Comparison of ENCODE assay signal across 8 cellular contexts in genomic region chr21:43864313-43864805, GRCh38. TPM values are rescaled to one million over a fixed set of nuclear protein-coding genes. Genes with fewer than 3 reads are reported as not detected.
A peak's percentile ranks its signal among the peaks of the same experiment; 100 is the strongest.
DNase-seq lines count a peak whose midpoint lies in the region; ATAC-seq and TF ChIP-seq lines count a peak whose summit lies in the region.

No MANE protein-coding gene starts in this region.

- ATAC-seq in Panc1 = peak; percentile 55
- ATAC-seq in HG03378 (IDR thresholded peaks at IDR 0.05; ENCODE audit: unreplicated experiment) = no peak

- intact Hi-C loops in Panc1 (cut with micrococcal nuclease; ENCODE audit: unreplicated experiment) = no loop called here

- DNase-seq in AG08395 (ENCODE audit: low spot score) = peak; percentile 18
- DNase-seq in Panc1 (ENCODE audit: low read depth, low spot score) = no peak
- peak; percentile 37 for DNase-seq in astrocyte of the hippocampus (ENCODE audit: low read depth, low spot score)
- peak; percentile 47 for DNase-seq in stimulated activated CD4-positive, alpha-beta T cell treated with anti-CD3 and anti-CD28 coated beads, Interleukin-12 subunit alpha, Interleukin-12 subunit beta, amount 100 ng/mL, for 4 hours
- no peak for DNase-seq in SKM-1 treated with dmso at 0.1 percent for 144 hours (lab: John Stamatoyannopoulos, UW; ENCODE audit: unreplicated experiment)

- no peaks in the 10 kb centered on the region for H3K36me3 ChIP-seq in Panc1 (ENCODE audit: control insufficient read depth, insufficient read depth, low read length)
- H3K36me3 ChIP-seq in iPS-20b (ENCODE audit: insufficient read depth, low read depth, low read length) = no peaks in the 10 kb centered on the region

- H3K27ac ChIP-seq in Panc1 (ENCODE audit: low read length) (no peak overlapping the region), iPS-20b (ENCODE audit: low read length) (no peak overlapping the region)

- no peak overlapping the region for H3K9ac ChIP-seq in iPS-20b (ENCODE audit: low read depth, low read length)

- H3K4me3 ChIP-seq in Panc1 (ENCODE audit: low read depth in 2 of 2, low read length in 2 of 2) = peak overlapping the region; percentile 46 to 47
- peak overlapping the region; percentile 56; the same call in 1 of the 2 replicates for H3K4me3 ChIP-seq in iPS-20b (ENCODE audit: low read length)

- H3K27me3 ChIP-seq in Panc1 (ENCODE audit: control insufficient read depth, insufficient read depth, low read length) (no peaks in the 10 kb centered on the region), iPS-20b (ENCODE audit: insufficient read depth, low read length) (peaks cover 45% of the 10 kb centered on the region)

- peak; percentile 58 for TF ChIP-seq POLR2A in GM19099 (IDR thresholded peaks at IDR 0.05; ENCODE audit: extremely low read depth, insufficient read length, low read depth)

- CTCF ChIA-PET in Panc1 (lab: Charles Lee) = no interaction called here

- H3K4me1 ChIP-seq in Panc1 (ENCODE audit: control insufficient read depth, insufficient read depth, low read length) (peaks cover 16% of the 10 kb centered on the region), iPS-20b (ENCODE audit: insufficient read depth, low read length) (0 out of 2 replicates have a peak, but pooled peaks cover 1% of the 10 kb centered on the region)

- in situ Hi-C loops in Panc1 (cut with HindIII; ENCODE audit: low pct_unique_long_range_greater_than_20kb, low sequenced_read_pairs) = no loop called here

- H3K9me3 ChIP-seq in Panc1 (ENCODE audit: control insufficient read depth, insufficient read depth, low read depth, low read length) (no peaks in the 10 kb centered on the region), iPS-20b (ENCODE audit: insufficient read depth, low read depth, low read length) (no peaks in the 10 kb centered on the region)

- POLR2A ChIA-PET in Panc1 (lab: Charles Lee) = no interaction called here

- TF ChIP-seq CTCF in Panc1 (IDR thresholded peaks at IDR 0.05) = no peak

- BruUV-seq in Panc1 (replicated peaks; lab: Mats Ljungman, UMichigan) = no TSS peak

RNA-seq across cellular contexts. Expression of gene AGPAT3, which starts 0.7 kb away (rescaled TPM):
- total RNA-seq in Panc1 (2021; ENCODE audit: unreplicated experiment) = 40.1 TPM
- polyA plus RNA-seq in Panc1 (2012; ENCODE audit: insufficient read length) = 43.7 TPM

Comparison
In these comparisons a context has a peak if more than half of its experiments do, and no peak if none do; other contexts are left out.
1. DNase-seq: peak in AG08395 (single experiment), astrocyte of the hippocampus (single experiment) and stimulated activated CD4-positive, alpha-beta T cell treated with anti-CD3 and anti-CD28 coated beads, Interleukin-12 subunit alpha, Interleukin-12 subunit beta, amount 100 ng/mL, for 4 hours (single experiment); none in Panc1 (single experiment) and SKM-1 treated with dmso at 0.1 percent for 144 hours (single experiment).